ENCODE assay signal across 21 cellular contexts in the genomic region with DNA sequence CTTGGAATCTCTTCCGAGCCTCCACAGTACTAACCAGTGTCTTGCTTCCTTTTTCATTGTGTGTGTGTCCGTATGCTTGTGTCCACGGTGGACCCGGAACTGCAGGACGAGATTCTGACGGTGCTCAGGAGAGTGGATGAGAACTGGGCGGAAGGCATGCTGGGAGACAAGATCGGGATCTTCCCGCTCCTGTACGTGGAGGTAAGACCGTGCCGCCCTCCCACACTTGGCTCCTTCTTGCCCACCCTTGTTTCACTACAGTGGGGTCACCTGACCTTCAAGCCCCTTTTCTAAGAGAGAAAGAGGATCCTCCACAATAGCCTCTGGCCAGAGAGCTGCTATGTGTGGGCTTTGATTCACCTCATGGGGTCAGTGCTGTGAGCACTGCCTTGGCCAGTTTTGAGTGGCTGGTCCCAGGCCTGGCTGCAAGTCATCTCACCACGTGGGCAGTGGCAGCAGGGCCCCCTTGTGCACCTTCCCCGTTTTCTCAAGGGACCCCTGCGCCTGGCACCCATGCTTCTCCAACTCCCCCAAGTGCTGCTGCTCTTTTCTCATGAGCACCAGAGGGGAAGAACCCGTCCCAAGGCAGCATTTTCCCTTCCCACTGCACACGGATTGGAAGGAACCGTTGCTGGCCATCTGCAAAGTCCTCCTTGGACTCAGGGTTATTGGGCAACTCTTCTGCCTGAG.
DNase-seq lines count a peak whose midpoint lies in the region; ATAC-seq, FAIRE-seq and TF ChIP-seq lines count a peak whose summit lies in the region.
"Had no signal": no experiment of that assay in that cellular context is flagged by ENCODE, and none has a peak within 500 bp of the region (broad histone marks: within the 10 kb centered on the region; RNA-seq: fewer than 3 reads in every experiment).

No MANE protein-coding gene starts in this region.

- no peak overlapping the region for H3K27ac ChIP-seq in uterus
- H3K27ac ChIP-seq: 22Rv1 had no signal

- H3K9me3 Mint-ChIP-seq in endothelial cell (ENCODE audit: unreplicated experiment) (no peaks in the 10 kb centered on the region), osteocyte (ENCODE audit: unreplicated experiment) (no peaks in the 10 kb centered on the region)
- H3K9me3 Mint-ChIP-seq: CD4-positive, alpha-beta T cell had no signal

- no peak for ATAC-seq in GM18867 (IDR thresholded peaks at IDR 0.05; ENCODE audit: unreplicated experiment)
- ATAC-seq: K562, PC-3, Right ventricle myocardium inferior had no signal

- H3K4me3 ChIP-seq in uterus: no peak overlapping the region
- H3K4me3 ChIP-seq: HAP-1, K562 had no signal

- H3K27me3 ChIP-seq in uterus: no peaks in the 10 kb centered on the region

- H3K9me3 ChIP-seq in uterus: no peaks in the 10 kb centered on the region
- H3K9me3 ChIP-seq: HAP-1 had no signal

- no peaks in the 10 kb centered on the region for H3K4me1 ChIP-seq in uterus
- H3K4me1 ChIP-seq: HAP-1 had no signal

- TF ChIP-seq POLR2A in uterus (IDR thresholded peaks at IDR 0.05): no peak

- no peak overlapping the region for H3K27ac Mint-ChIP-seq in endothelial cell (ENCODE audit: unreplicated experiment)
- H3K27ac Mint-ChIP-seq in osteocyte (ENCODE audit: unreplicated experiment): no peak overlapping the region
- H3K27ac Mint-ChIP-seq: B cell; CD4-positive, alpha-beta T cell had no signal

- no peak for FAIRE-seq in HTR-8/SVneo (lab: Jason Lieb, UNC)
- FAIRE-seq: K562 had no signal

- intact Hi-C loops in uterus (cut with DNase I; ENCODE audit: low total_unique reads): no loop called here

- DNase-seq in activated CD8-positive, alpha-beta memory T cell treated with anti-CD3 and anti-CD28 coated beads for 24 hours: peak; percentile 21
- DNase-seq in activated CD8-positive, alpha-beta memory T cell treated with anti-CD3 and anti-CD28 coated beads, Interleukin-2, amount 50 U/mL, for 4 hours: no peak
- peak; percentile 0 for DNase-seq in endothelial cell (ENCODE audit: low spot score)
- peak; percentile 71 for DNase-seq in osteocyte (ENCODE audit: extremely low spot score, unreplicated experiment)
- peak; percentile 5 to 8 for DNase-seq in uterus
- DNase-seq in activated CD4-positive, alpha-beta T cell treated with anti-CD3 and anti-CD28 coated beads, Interleukin-2, amount 50 U/mL, for 4 hours: no peak
- no peak for DNase-seq in HTR-8/SVneo (ENCODE audit: insufficient read length, low spot score)
- DNase-seq: Calu3; CD4-positive, alpha-beta T cell; DMS53; NCI-H1417 treated with DMSO at 0.1 percent for 48 hours; NCI-H2029; NCI-H510A; NCI-H774; PC-3 had no signal

- H3K27me3 Mint-ChIP-seq in endothelial cell (ENCODE audit: unreplicated experiment): peaks cover 13% of the 10 kb centered on the region
- no peaks in the 10 kb centered on the region for H3K27me3 Mint-ChIP-seq in osteocyte (ENCODE audit: unreplicated experiment)
- H3K27me3 Mint-ChIP-seq: B cell; CD4-positive, alpha-beta T cell had no signal

- H3K36me3 ChIP-seq in uterus: no peaks in the 10 kb centered on the region
- H3K36me3 ChIP-seq: HAP-1 had no signal

- no peak overlapping the region for H3K4me3 Mint-ChIP-seq in endothelial cell (ENCODE audit: unreplicated experiment)
- H3K4me3 Mint-ChIP-seq in osteocyte (ENCODE audit: unreplicated experiment): no peak overlapping the region
- H3K4me3 Mint-ChIP-seq: B cell; CD4-positive, alpha-beta T cell had no signal

- H3K4me1 Mint-ChIP-seq in endothelial cell (ENCODE audit: unreplicated experiment) (peaks cover 15% of the 10 kb centered on the region), osteocyte (ENCODE audit: unreplicated experiment) (peaks cover 34% of the 10 kb centered on the region)
- H3K4me1 Mint-ChIP-seq: B cell had no signal

- peaks cover 14% of the 10 kb centered on the region for H3K36me3 Mint-ChIP-seq in endothelial cell (ENCODE audit: low read depth, unreplicated experiment)
- H3K36me3 Mint-ChIP-seq in osteocyte (ENCODE audit: unreplicated experiment): peaks cover 26% of the 10 kb centered on the region

- TF ChIP-seq CTCF in endothelial cell (IDR thresholded peaks at IDR 0.05; ENCODE audit: unreplicated experiment): no peak
- TF ChIP-seq CTCF in osteocyte (IDR thresholded peaks at IDR 0.05): no peak
- TF ChIP-seq CTCF in uterus (IDR thresholded peaks at IDR 0.05): no peak

Comparison
In these comparisons a context has a peak if more than half of its experiments do, and no peak if none do; other contexts are left out.
1. DNase-seq: peak in activated CD8-positive, alpha-beta memory T cell treated with anti-CD3 and anti-CD28 coated beads for 24 hours (single experiment), endothelial cell (single experiment), osteocyte (single experiment) and uterus (2 of 2); none in activated CD8-positive, alpha-beta memory T cell treated with anti-CD3 and anti-CD28 coated beads, Interleukin-2, amount 50 U/mL, for 4 hours (single experiment), activated CD4-positive, alpha-beta T cell treated with anti-CD3 and anti-CD28 coated beads, Interleukin-2, amount 50 U/mL, for 4 hours (0 of 2) and HTR-8/SVneo (single experiment).